14 cellular contexts compared by ENCODE assay signal in genomic region chr1:224488806-224489584, GRCh38. TPM values are rescaled to one million over a fixed set of nuclear protein-coding genes. Genes with fewer than 3 reads are reported as not detected.
A peak's percentile ranks its signal among the peaks of the same experiment; 100 is the strongest.
DNase-seq lines count a peak whose midpoint lies in the region; ATAC-seq and TF ChIP-seq lines count a peak whose summit lies in the region.
"Had no signal": no experiment of that assay in that cellular context is flagged by ENCODE, and none has a peak within 500 bp of the region (broad histone marks: within the 10 kb centered on the region; RNA-seq: fewer than 3 reads in every experiment).

No MANE protein-coding gene starts in this region.

- H3K9me3 ChIP-seq in osteoblast (ENCODE audit: low read depth, low read length): no peaks in the 10 kb centered on the region
- H3K9me3 ChIP-seq in WERI-Rb-1 (ENCODE audit: severe bottlenecking): no peaks in the 10 kb centered on the region
- H3K9me3 ChIP-seq: right atrium auricular region, suprapubic skin had no signal

- TF ChIP-seq CTCF in osteoblast (IDR thresholded peaks at IDR 0.05; ENCODE audit: extremely low read depth, low read depth, low read length): no peak
- no peak for TF ChIP-seq CTCF in WERI-Rb-1 (IDR thresholded peaks at IDR 0.05; ENCODE audit: low read depth, low read length)

- no peaks in the 10 kb centered on the region for H4K20me1 ChIP-seq in osteoblast (ENCODE audit: insufficient read depth, low read length)

- H3K27ac ChIP-seq in osteoblast (ENCODE audit: low read depth, low read length) (peak overlapping the region; percentile 2), WERI-Rb-1 (no peak overlapping the region)
- H3K27ac ChIP-seq: right atrium auricular region, suprapubic skin had no signal

- no peaks in the 10 kb centered on the region for H3K36me3 ChIP-seq in osteoblast (ENCODE audit: insufficient read depth, low read length)
- H3K36me3 ChIP-seq in WERI-Rb-1: no peaks in the 10 kb centered on the region
- H3K36me3 ChIP-seq: right atrium auricular region, suprapubic skin had no signal

- H3K4me3 ChIP-seq in osteoblast (ENCODE audit: insufficient read depth, low read length) (no peak overlapping the region), WERI-Rb-1 (ENCODE audit: low read depth, low read length) (no peak overlapping the region)
- H3K4me3 ChIP-seq: right atrium auricular region, suprapubic skin had no signal

- ATAC-seq in GM21576 (IDR thresholded peaks at IDR 0.05; ENCODE audit: unreplicated experiment) (peak; percentile 52), HG03432 (IDR thresholded peaks at IDR 0.05; ENCODE audit: unreplicated experiment) (peak; percentile 74)
- ATAC-seq: activated T-cell treated with anti-CD3 and anti-CD28 coated beads, Interleukin-2, amount 50 U/mL, for 4 hours had no signal

- H3K27me3 ChIP-seq in osteoblast (ENCODE audit: insufficient read depth, low read length): no peaks in the 10 kb centered on the region
- no peaks in the 10 kb centered on the region for H3K27me3 ChIP-seq in WERI-Rb-1 (ENCODE audit: insufficient read depth, low read depth, severe bottlenecking)
- H3K27me3 ChIP-seq: right atrium auricular region, suprapubic skin had no signal

- no peaks in the 10 kb centered on the region for H3K79me2 ChIP-seq in osteoblast (ENCODE audit: insufficient read depth, low read length)

- intact Hi-C loops in head of caudate nucleus (cut with DNase I): no loop called here

- no peak overlapping the region for H2AFZ ChIP-seq in osteoblast (ENCODE audit: low read length)

- no peak overlapping the region for H3K4me2 ChIP-seq in osteoblast (ENCODE audit: insufficient read depth, low read length)

- peak; percentile 45 for DNase-seq in amniotic epithelial cell (ENCODE audit: low read depth)
- no peak for DNase-seq in osteoblast (ENCODE audit: insufficient read length, low spot score, missing footprints)
- no peak for DNase-seq in NCI-H524 treated with DMSO at 0.1 percent for 48 hours (lab: John Stamatoyannopoulos, UW)
- DNase-seq in WERI-Rb-1: no peak
- DNase-seq in head of caudate nucleus: no peak
- DNase-seq: activated CD4-positive, CD25-positive, alpha-beta regulatory T cell; activated T-cell treated with anti-CD3 and anti-CD28 coated beads, Interleukin-2, amount 50 U/mL, for 4 hours; CD4-positive, alpha-beta T cell; MV-4-11; NCI-H524 had no signal

- peaks cover 5% of the 10 kb centered on the region for H3K4me1 ChIP-seq in osteoblast (ENCODE audit: insufficient read depth, low read length)
- H3K4me1 ChIP-seq: right atrium auricular region, suprapubic skin had no signal

RNA-seq across cellular contexts. Expression of gene WDR26, which starts 54.4 kb away (rescaled TPM):
- 78.9 and 80.2 TPM in 2 replicates for total RNA-seq in osteoblast
